8 cellular contexts compared by ENCODE assay signal in genomic region chr18:12420831-12421421, GRCh38. TPM values are rescaled to one million over a fixed set of nuclear protein-coding genes. Genes with fewer than 3 reads are reported as not detected.
DNase-seq lines count a peak whose midpoint lies in the region; ATAC-seq and TF ChIP-seq lines count a peak whose summit lies in the region.

No MANE protein-coding gene starts in this region.

- peak overlapping the region; percentile 46 for H3K27ac Mint-ChIP-seq in central memory CD8-positive, alpha-beta T cell (ENCODE audit: low read depth)
- peak overlapping the region; percentile 85 for H3K27ac Mint-ChIP-seq in neural crest cell (ENCODE audit: unreplicated experiment)

- peaks cover 2% of the 10 kb centered on the region for H3K36me3 Mint-ChIP-seq in central memory CD8-positive, alpha-beta T cell (ENCODE audit: insufficient read depth)
- H3K36me3 Mint-ChIP-seq in neural crest cell (ENCODE audit: low read depth): no peaks in the 10 kb centered on the region

- H3K4me3 Mint-ChIP-seq in central memory CD8-positive, alpha-beta T cell: peak overlapping the region; percentile 74
- peak overlapping the region; percentile 89 for H3K4me3 Mint-ChIP-seq in neural crest cell

- no peak for ATAC-seq in central memory CD8-positive, alpha-beta T cell (replicated peaks; ENCODE audit: extremely low read depth, poor library complexity, severe bottlenecking)
- no peak for ATAC-seq in GM21737 (IDR thresholded peaks at IDR 0.05; ENCODE audit: unreplicated experiment)

- no peaks in the 10 kb centered on the region for H3K27me3 Mint-ChIP-seq in central memory CD8-positive, alpha-beta T cell
- H3K27me3 Mint-ChIP-seq in neural crest cell (ENCODE audit: low read depth): no peaks in the 10 kb centered on the region

- no peaks in the 10 kb centered on the region for H3K9me3 Mint-ChIP-seq in central memory CD8-positive, alpha-beta T cell
- H3K9me3 Mint-ChIP-seq in neural crest cell: no peaks in the 10 kb centered on the region

- no peak for TF ChIP-seq CTCF in neural crest cell (conservative IDR thresholded peaks at IDR 0.05)

- DNase-seq in DMS 273 (lab: John Stamatoyannopoulos, UW; ENCODE audit: unreplicated experiment): peak; percentile 84
- no peak for DNase-seq in DMS 273 treated with DMSO at 0.1 percent for 48 hours (lab: John Stamatoyannopoulos, UW)
- peak; percentile 63 for DNase-seq in NCI-H2171 (lab: John Stamatoyannopoulos, UW)
- no peak for DNase-seq in central memory CD8-positive, alpha-beta T cell (ENCODE audit: low spot score in 2 of 2)
- DNase-seq in neural crest cell (ENCODE audit: low read depth, low spot score): peak; percentile 43
- DNase-seq in T-helper 9 cell: no peak
- DNase-seq in HK-2 (ENCODE audit: unreplicated experiment): no peak

- H3K4me1 Mint-ChIP-seq in central memory CD8-positive, alpha-beta T cell: peaks cover 13% of the 10 kb centered on the region
- H3K4me1 Mint-ChIP-seq in neural crest cell: peaks cover 33% of the 10 kb centered on the region

RNA-seq across cellular contexts. Expression of gene PRELID3A, which starts 13.2 kb away (rescaled TPM):
- total RNA-seq in neural crest cell: 21.6 and 32.5 TPM in 2 replicates

RNA-seq across cellular contexts. Expression of gene AFG3L2, which starts 43.9 kb away (rescaled TPM):
- total RNA-seq in neural crest cell: 55.3 and 56.4 TPM in 2 replicates

Comparison
In these comparisons a context has a peak if more than half of its experiments do, and no peak if none do; other contexts are left out.
1. DNase-seq: peak in DMS 273 (single experiment), NCI-H2171 (single experiment) and neural crest cell (single experiment); none in DMS 273 treated with DMSO at 0.1 percent for 48 hours (single experiment), central memory CD8-positive, alpha-beta T cell (0 of 2), T-helper 9 cell (single experiment) and HK-2 (single experiment).